ENCODE assay signal across 10 cellular contexts in the genomic region with DNA sequence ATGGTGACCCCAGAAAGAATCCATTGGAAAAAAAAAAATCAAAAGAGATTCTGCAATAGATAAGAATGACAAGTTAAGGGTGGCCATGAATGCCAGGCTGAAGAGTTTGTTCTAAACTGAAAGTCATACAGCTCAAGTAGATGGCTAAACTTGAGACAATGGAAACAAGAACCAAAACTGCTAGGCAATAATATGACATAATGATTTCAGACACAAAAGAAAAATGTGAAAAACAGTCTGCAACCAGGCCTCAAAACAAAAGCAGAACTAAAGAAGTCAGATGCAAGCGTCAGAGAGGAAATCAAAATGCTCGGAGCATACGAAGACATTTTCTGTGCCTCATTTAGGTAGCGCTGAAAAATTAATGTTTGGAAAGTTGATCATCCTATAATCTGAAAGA. TPM values are rescaled to one million over a fixed set of nuclear protein-coding genes. Genes with fewer than 3 reads are reported as not detected.
A peak's percentile ranks its signal among the peaks of the same experiment; 100 is the strongest.
DNase-seq lines count a peak whose midpoint lies in the region; ATAC-seq and TF ChIP-seq lines count a peak whose summit lies in the region.
"Had no signal": no experiment of that assay in that cellular context is flagged by ENCODE, and none has a peak within 500 bp of the region (broad histone marks: within the 10 kb centered on the region; RNA-seq: fewer than 3 reads in every experiment).

No MANE protein-coding gene starts in this region.

- H3K4me3 ChIP-seq in GM12864 (ENCODE audit: low read depth, low read length), result no peak overlapping the region

- H3K4me3 Mint-ChIP-seq in activated naive CD8-positive, alpha-beta T cell treated with anti-CD3 and anti-CD28 coated beads for 36 hours, result no peak overlapping the region
- no peak overlapping the region for H3K4me3 Mint-ChIP-seq in activated T-cell treated with anti-CD3 and anti-CD28 coated beads, Interleukin-2, amount 50 U/mL, for 4 hours

- no peak for TF ChIP-seq CTCF in GM12864 (IDR thresholded peaks at IDR 0.05; ENCODE audit: low read depth, low read length, missing control alignments)

- H3K4me1 Mint-ChIP-seq in activated naive CD8-positive, alpha-beta T cell treated with anti-CD3 and anti-CD28 coated beads for 36 hours, result peaks cover 3% of the 10 kb centered on the region
- H3K4me1 Mint-ChIP-seq in activated T-cell treated with anti-CD3 and anti-CD28 coated beads, Interleukin-2, amount 50 U/mL, for 4 hours (ENCODE audit: low read depth), result peaks cover 3% of the 10 kb centered on the region

- H3K27me3 Mint-ChIP-seq in activated naive CD8-positive, alpha-beta T cell treated with anti-CD3 and anti-CD28 coated beads for 36 hours, result no peaks in the 10 kb centered on the region
- H3K27me3 Mint-ChIP-seq in activated T-cell treated with anti-CD3 and anti-CD28 coated beads, Interleukin-2, amount 50 U/mL, for 4 hours (ENCODE audit: low read depth), result no peaks in the 10 kb centered on the region

- H3K9me3 Mint-ChIP-seq in activated naive CD8-positive, alpha-beta T cell treated with anti-CD3 and anti-CD28 coated beads for 36 hours, result no peaks in the 10 kb centered on the region
- H3K9me3 Mint-ChIP-seq in activated T-cell treated with anti-CD3 and anti-CD28 coated beads, Interleukin-2, amount 50 U/mL, for 4 hours, result no peaks in the 10 kb centered on the region

- peak; percentile 78 for ATAC-seq in GM21360 (IDR thresholded peaks at IDR 0.05; ENCODE audit: unreplicated experiment)
- ATAC-seq in HG03280 (IDR thresholded peaks at IDR 0.05; ENCODE audit: unreplicated experiment), result peak; percentile 85
- ATAC-seq in activated T-cell treated with anti-CD3 and anti-CD28 coated beads, Interleukin-2, amount 50 U/mL, for 4 hours, result no peak
- ATAC-seq: SK-N-SH treated with all-trans-retinoic acid at 6 μM for 48 hours had no signal

- DNase-seq in GM12864 (ENCODE audit: low read depth) (peak; percentile 49), islet precursor cell (no peak), epidermal melanocyte (ENCODE audit: insufficient read length, low spot score) (no peak)
- no peak for DNase-seq in activated naive CD8-positive, alpha-beta T cell treated with anti-CD3 and anti-CD28 coated beads for 36 hours
- no peak for DNase-seq in activated naive CD4-positive, alpha-beta T cell treated with anti-CD3 and anti-CD28 coated beads, Interleukin-2, amount 50 U/mL, for 16 hours
- DNase-seq in activated T-cell treated with anti-CD3 and anti-CD28 coated beads, Interleukin-2, amount 50 U/mL, for 4 hours, result no peak
- DNase-seq: NCI-H187 treated with DMSO at 0.1 percent for 48 hours had no signal

- H3K27ac Mint-ChIP-seq in activated naive CD8-positive, alpha-beta T cell treated with anti-CD3 and anti-CD28 coated beads for 36 hours, result peak overlapping the region; percentile 2

- no peaks in the 10 kb centered on the region for H3K36me3 Mint-ChIP-seq in activated naive CD8-positive, alpha-beta T cell treated with anti-CD3 and anti-CD28 coated beads for 36 hours
- H3K36me3 Mint-ChIP-seq in activated T-cell treated with anti-CD3 and anti-CD28 coated beads, Interleukin-2, amount 50 U/mL, for 4 hours (ENCODE audit: insufficient read depth), result peaks cover 4% of the 10 kb centered on the region

RNA-seq across cellular contexts. Expression of a gene that starts 54.4 kb away (rescaled TPM):
- 1 to 10 TPM; 4.4 to 4.7 TPM for total RNA-seq in activated naive CD8-positive, alpha-beta T cell treated with anti-CD3 and anti-CD28 coated beads for 36 hours
- total RNA-seq in activated T-cell treated with anti-CD3 and anti-CD28 coated beads, Interleukin-2, amount 50 U/mL, for 4 hours, result 1 to 10 TPM; 1.3 to 3.1 (median 1.8) TPM

RNA-seq across cellular contexts. Expression of a gene that starts 56.7 kb away (rescaled TPM):
- total RNA-seq in activated naive CD8-positive, alpha-beta T cell treated with anti-CD3 and anti-CD28 coated beads for 36 hours, result 1 to 10 TPM; 1.7 to 1.9 TPM
- 1 to 10 TPM in 2 of 3 donors, under 1 TPM in 1; 0.84 to 1.2 (median 1.1) TPM for total RNA-seq in activated T-cell treated with anti-CD3 and anti-CD28 coated beads, Interleukin-2, amount 50 U/mL, for 4 hours

Comparison
In these comparisons a context has a peak if more than half of its experiments do, and no peak if none do; other contexts are left out.
1. ATAC-seq: peak in GM21360 (single experiment) and HG03280 (single experiment); none in activated T-cell treated with anti-CD3 and anti-CD28 coated beads, Interleukin-2, amount 50 U/mL, for 4 hours (0 of 2).